ENCODE assay signal across 11 cellular contexts in genomic region chr3:23659274-23659673, GRCh38.
DNase-seq lines count a peak whose midpoint lies in the region; ATAC-seq, FAIRE-seq and TF ChIP-seq lines count a peak whose summit lies in the region.
"Had no signal": no experiment of that assay in that cellular context is flagged by ENCODE, and none has a peak within 500 bp of the region (broad histone marks: within the 10 kb centered on the region; RNA-seq: fewer than 3 reads in every experiment).

No MANE protein-coding gene starts in this region.

- peak; percentile 23 for DNase-seq in GM13977 (ENCODE audit: low spot score)
- peak; percentile 43 for DNase-seq in SKM-1 (lab: John Stamatoyannopoulos, UW; ENCODE audit: unreplicated experiment)
- no peak for DNase-seq in frontal cortex (ENCODE audit: low spot score in 2 of 2)
- no peak for DNase-seq in endodermal cell
- DNase-seq in NCI-H1930 (lab: John Stamatoyannopoulos, UW) = no peak
- no peak for DNase-seq in left colon
- DNase-seq: Calu3 had no signal

- no peaks in the 10 kb centered on the region for H3K4me1 Mint-ChIP-seq in endodermal cell

- H3K4me3 ChIP-seq in endodermal cell (ENCODE audit: low read length) = no peak overlapping the region

- H3K27ac Mint-ChIP-seq in endodermal cell = no peak overlapping the region
- H3K27ac Mint-ChIP-seq: activated T-helper 1 cell treated with anti-CD3 and anti-CD28 coated beads, Interleukin-12 subunit alpha, Interleukin-12 subunit beta, Interleukin-2, Interleukin-4 antibody, amounts not matched to agents 30 ng/mL and 10 ng/mL and 1 ng/mL, durations not matched to agents 14 hours and 24 hours and 36 hours; stimulated activated naive CD8-positive, alpha-beta T cell treated with anti-CD3 and anti-CD28 coated beads, Interleukin-15, Interleukin-2, amounts not matched to agents 100 ng/mL and 50 ng/mL, for 24 hours had no signal

- in situ Hi-C loops in GM13977 (cut with MboI; ENCODE audit: low pct_unique_long_range_greater_than_20kb, low sequenced_read_pairs, unreplicated experiment) = no loop called here

- ATAC-seq in GM21447 (IDR thresholded peaks at IDR 0.05; ENCODE audit: unreplicated experiment) (peak; percentile 83), HG03354 (IDR thresholded peaks at IDR 0.05; ENCODE audit: poor library complexity, severe bottlenecking, unreplicated experiment) (peak; percentile 71), left colon (no peak)

- no peaks in the 10 kb centered on the region for H3K4me1 ChIP-seq in endodermal cell (ENCODE audit: control insufficient read depth, insufficient read depth, low read length)

- 55 to 88% methylated on average over 6 to 8 of the region's 8 CpGs for WGBS in endodermal cell (ENCODE audit: insufficient coverage in 1 of 2, insufficient read length in 1 of 2), 2 experiments

- H3K36me3 Mint-ChIP-seq in endodermal cell (ENCODE audit: low read depth) = no peaks in the 10 kb centered on the region

- H3K9me3 ChIP-seq in endodermal cell (ENCODE audit: control insufficient read depth, low read length) = peaks cover 11% of the 10 kb centered on the region

- no peak overlapping the region for H3K27ac ChIP-seq in endodermal cell (ENCODE audit: low read depth, low read length)

- H3K27me3 Mint-ChIP-seq in endodermal cell (ENCODE audit: insufficient read depth) = peaks cover 1% of the 10 kb centered on the region

- no peak for FAIRE-seq in frontal cortex (lab: Jason Lieb, UNC)

- no peak overlapping the region for H3K9ac ChIP-seq in endodermal cell (ENCODE audit: extremely low read depth, low read length, poor library complexity, severe bottlenecking)

- TF ChIP-seq CTCF in GM13977 (IDR thresholded peaks at IDR 0.05; ENCODE audit: extremely low read depth, insufficient read depth, missing control alignments) (no peak), endodermal cell (conservative IDR thresholded peaks at IDR 0.05) (no peak)

- H3K4me3 Mint-ChIP-seq in endodermal cell = no peak overlapping the region
- H3K4me3 Mint-ChIP-seq: activated T-helper 1 cell treated with anti-CD3 and anti-CD28 coated beads, Interleukin-12 subunit alpha, Interleukin-12 subunit beta, Interleukin-2, Interleukin-4 antibody, amounts not matched to agents 30 ng/mL and 10 ng/mL and 1 ng/mL, durations not matched to agents 14 hours and 24 hours and 36 hours; stimulated activated naive CD8-positive, alpha-beta T cell treated with anti-CD3 and anti-CD28 coated beads, Interleukin-15, Interleukin-2, amounts not matched to agents 100 ng/mL and 50 ng/mL, for 24 hours had no signal

- no peaks in the 10 kb centered on the region for H3K27me3 ChIP-seq in endodermal cell (ENCODE audit: control insufficient read depth, insufficient read depth, low read length, poor library complexity, severe bottlenecking)

- H3K9me3 Mint-ChIP-seq in endodermal cell = peaks cover 12% of the 10 kb centered on the region

- no peaks in the 10 kb centered on the region for H3K36me3 ChIP-seq in endodermal cell (ENCODE audit: control insufficient read depth, insufficient read depth, low read length)

- intact Hi-C loops in left colon (cut with DNase I, micrococcal nuclease) = no loop called here

Comparison
In these comparisons a context has a peak if more than half of its experiments do, and no peak if none do; other contexts are left out.
1. DNase-seq: peak in GM13977 (single experiment) and SKM-1 (single experiment); none in frontal cortex (0 of 2), endodermal cell (single experiment), NCI-H1930 (0 of 2) and left colon (0 of 2).